ENCODE assay signal across 14 cellular contexts in genomic region chr4:54548098-54548620, GRCh38.
DNase-seq lines count a peak whose midpoint lies in the region; ATAC-seq and TF ChIP-seq lines count a peak whose summit lies in the region.
"Had no signal": no experiment of that assay in that cellular context is flagged by ENCODE, and none has a peak within 500 bp of the region (broad histone marks: within the 10 kb centered on the region; RNA-seq: fewer than 3 reads in every experiment).

No MANE protein-coding gene starts in this region.

- TF ChIP-seq CTCF in type B pancreatic cell (conservative IDR thresholded peaks at IDR 0.05) = no peak

- no peak overlapping the region for H3K27ac Mint-ChIP-seq in type B pancreatic cell

- no peak overlapping the region for H3K27ac ChIP-seq in duodenal mucosa (ENCODE audit: low read depth, low read length)
- H3K27ac ChIP-seq: tibial nerve had no signal

- H3K4me1 Mint-ChIP-seq in type B pancreatic cell (ENCODE audit: unreplicated experiment) = peaks cover 15% of the 10 kb centered on the region

- no peaks in the 10 kb centered on the region for H3K36me3 Mint-ChIP-seq in type B pancreatic cell

- H3K9ac ChIP-seq in duodenal mucosa (ENCODE audit: low read depth in 1 of 2, low read length in 2 of 2) = peak overlapping the region; percentile 6 to 56

- DNase-seq in nucleus accumbens (lab: John Stamatoyannopoulos, UW) (no peak), type B pancreatic cell (ENCODE audit: extremely low spot score, unreplicated experiment) (no peak)
- DNase-seq in stimulated activated CD4-positive, alpha-beta T cell treated with anti-CD3 and anti-CD28 coated beads, Interleukin-2, amount 100 ng/mL, for 24 hours = no peak
- no peak for DNase-seq in stimulated activated CD4-positive, alpha-beta T cell treated with anti-CD3 and anti-CD28 coated beads, Interleukin-12 subunit alpha, Interleukin-12 subunit beta, amount 100 ng/mL, for 4 hours
- DNase-seq: cortex of kidney, mammary epithelial cell, NCI-H1105 treated with DMSO at 0.1 percent for 48 hours, OCI-M1, posterior cingulate gyrus had no signal

- peaks cover 2% of the 10 kb centered on the region for H3K27me3 Mint-ChIP-seq in type B pancreatic cell

- peak overlapping the region; percentile 19 to 29 for H3K4me3 ChIP-seq in duodenal mucosa (ENCODE audit: low read depth in 1 of 2, low read length in 2 of 2)
- H3K4me3 ChIP-seq: tibial nerve had no signal

- H3K36me3 ChIP-seq in duodenal mucosa (ENCODE audit: control insufficient read depth in 1 of 2, insufficient read depth in 2 of 2, low read length in 2 of 2) = no peaks in the 10 kb centered on the region
- H3K36me3 ChIP-seq: tibial nerve had no signal

- no peaks in the 10 kb centered on the region for H3K9me3 Mint-ChIP-seq in type B pancreatic cell

- H3K27me3 ChIP-seq in duodenal mucosa (ENCODE audit: control insufficient read depth in 1 of 2, insufficient read depth in 2 of 2, low read length in 2 of 2) = no peaks in the 10 kb centered on the region
- H3K27me3 ChIP-seq: tibial nerve had no signal

- H3K4me1 ChIP-seq in duodenal mucosa (ENCODE audit: control insufficient read depth in 1 of 2, insufficient read depth in 2 of 2, low read length in 2 of 2) = peaks cover 23 to 24% of the 10 kb centered on the region in 2 donors
- H3K4me1 ChIP-seq: tibial nerve had no signal

- no peaks in the 10 kb centered on the region for H3K9me3 ChIP-seq in duodenal mucosa (ENCODE audit: control insufficient read depth in 1 of 2, low read length in 2 of 2)
- H3K9me3 ChIP-seq: tibial nerve had no signal

- H3K4me3 Mint-ChIP-seq in type B pancreatic cell = no peak overlapping the region

- peak; percentile 34 for ATAC-seq in GM18861 (IDR thresholded peaks at IDR 0.05; ENCODE audit: unreplicated experiment)
- peak; percentile 40 for ATAC-seq in GM21447 (IDR thresholded peaks at IDR 0.05; ENCODE audit: unreplicated experiment)
- ATAC-seq in HG03196 (IDR thresholded peaks at IDR 0.05; ENCODE audit: unreplicated experiment) = peak; percentile 25
